ENCODE assay signal across 8 cellular contexts in genomic region chr4:188738290-188738689, GRCh38.
DNase-seq lines count a peak whose midpoint lies in the region; ATAC-seq, FAIRE-seq and TF ChIP-seq lines count a peak whose summit lies in the region.
"Not testable (repeated sequence)": the region's sequence is repeated elsewhere in the genome, so short reads cannot be mapped to it uniquely, and the experiment has no call there.

No MANE protein-coding gene starts in this region.

- H4K20me1 ChIP-seq in fibroblast of lung (ENCODE audit: control insufficient read depth, extremely low read depth, insufficient read depth, low read length); keratinocyte (ENCODE audit: control insufficient read depth, extremely low read depth, insufficient read depth, low read length): not testable (repeated sequence)

- H3K9ac ChIP-seq in SK-N-MC (ENCODE audit: insufficient read length) = not testable (repeated sequence)
- H3K9ac ChIP-seq in adipocyte (ENCODE audit: low read length) (peak overlapping the region; percentile 67), fibroblast of lung (ENCODE audit: insufficient read depth, low read length) (peak overlapping the region; percentile 37), keratinocyte (ENCODE audit: control insufficient read depth, extremely low read depth, insufficient read depth, low read length) (peak overlapping the region; percentile 47)

- FAIRE-seq in keratinocyte (lab: Jason Lieb, UNC) = not testable (repeated sequence)

- H3K4me3 ChIP-seq in ACC112 (ENCODE audit: low read depth, low read length) (peak overlapping the region; percentile 57), LNCaP clone FGC (ENCODE audit: low read depth, low read length) (peak overlapping the region; percentile 44), SK-N-MC (peak overlapping the region; percentile 62), adipocyte (ENCODE audit: low read length) (peak overlapping the region; percentile 72), fibroblast of lung (replicated peaks in 1 of 4; ENCODE audit: control extremely low read depth in 1 of 4, insufficient read depth in 1 of 4, low read depth in 3 of 4, low read length in 4 of 4) (peak overlapping the region in 2 of 4 experiments; percentile 52 to 55), keratinocyte (ENCODE audit: control insufficient read depth in 2 of 3, extremely low read depth in 1 of 3, insufficient read depth in 2 of 3, low read depth in 1 of 3, low read length in 3 of 3) (peak overlapping the region in 1 of 3 experiments; percentile 25)

- not testable (repeated sequence) for H3K27ac ChIP-seq in ACC112 (ENCODE audit: low read depth, low read length); SK-N-MC; fibroblast of lung (ENCODE audit: insufficient read depth, low read length); keratinocyte (ENCODE audit: control insufficient read depth, insufficient read depth, low read length)

- not testable (repeated sequence) for H3K9me3 ChIP-seq in SK-N-MC (ENCODE audit: low read depth, low read length); adipocyte (ENCODE audit: control insufficient read depth, low read length); fibroblast of lung (ENCODE audit: control insufficient read depth, insufficient read depth, low read depth, low read length); keratinocyte (ENCODE audit: control insufficient read depth, low read depth, low read length)

- H3K79me2 ChIP-seq in ACC112 (ENCODE audit: control insufficient read depth, insufficient read depth, low read length, unreplicated experiment); fibroblast of lung (ENCODE audit: control insufficient read depth, insufficient read depth, low read length); keratinocyte (ENCODE audit: control insufficient read depth, insufficient read depth, low read length): not testable (repeated sequence)

- not testable (repeated sequence) for DNase-seq in LNCaP clone FGC (ENCODE audit: low read depth); SK-N-MC (ENCODE audit: low read depth, low spot score); adipocyte (ENCODE audit: low read depth); keratinocyte (ENCODE audit: low read depth, low spot score)
- DNase-seq in fibroblast of lung (ENCODE audit: low read depth in 2 of 2) (peak; percentile 2), posterior vena cava (ENCODE audit: low spot score) (peak; percentile 73)

- ATAC-seq in GM21786 (IDR thresholded peaks at IDR 0.05; ENCODE audit: unreplicated experiment) = peak; percentile 25

- dilution Hi-C loops in keratinocyte (cut with MboI; ENCODE audit: extremely low pct_ligation_motif_present, low sequenced_read_pairs) = not testable (repeated sequence)

- not testable (repeated sequence) for H3K4me2 ChIP-seq in fibroblast of lung (ENCODE audit: extremely low read depth, insufficient read depth, low read length); keratinocyte (ENCODE audit: control insufficient read depth, extremely low read depth, insufficient read depth, low read depth, low read length)

- not testable (repeated sequence) for H2AFZ ChIP-seq in ACC112 (ENCODE audit: low read length, unreplicated experiment); fibroblast of lung (ENCODE audit: low read length); keratinocyte (ENCODE audit: control insufficient read depth, low read length)

- H3K9me1 ChIP-seq in keratinocyte (ENCODE audit: control insufficient read depth, extremely low read depth, insufficient read depth, low read length) = not testable (repeated sequence)

- H3K36me3 ChIP-seq in ACC112 (ENCODE audit: insufficient read depth, low read length); SK-N-MC (ENCODE audit: insufficient read depth, low read length); adipocyte (ENCODE audit: control insufficient read depth, insufficient read depth, low read length, severe bottlenecking); fibroblast of lung (ENCODE audit: control insufficient read depth, insufficient read depth, low read length); keratinocyte (ENCODE audit: control insufficient read depth in 2 of 2, extremely low read depth in 1 of 2, insufficient read depth in 2 of 2, low read length in 2 of 2): not testable (repeated sequence)

- intact Hi-C loops in posterior vena cava (cut with DNase I) = not testable (repeated sequence)

- H3K27me3 ChIP-seq in ACC112 (ENCODE audit: insufficient read depth, low read length); adipocyte (replicated peaks; ENCODE audit: control insufficient read depth, insufficient read depth, low read length); fibroblast of lung (ENCODE audit: control insufficient read depth, insufficient read depth, low read length); keratinocyte (ENCODE audit: control insufficient read depth, extremely low read depth, insufficient read depth, low read length): not testable (repeated sequence)

- 0 out of 2 replicates have a peak, but pooled peaks have one; percentile 3 for TF ChIP-seq CTCF in LNCaP clone FGC (IDR thresholded peaks at IDR 0.05; ENCODE audit: control insufficient read depth, extremely low read depth, insufficient read depth)
- not testable (repeated sequence) for TF ChIP-seq CTCF in fibroblast of lung (conservative IDR thresholded peaks at IDR 0.05 in 1 of 2, IDR thresholded peaks at IDR 0.05 in 1 of 2; ENCODE audit: low read depth in 1 of 2, low read length in 2 of 2); keratinocyte (optimal IDR thresholded peaks at IDR 0.05 in 1 of 3, IDR thresholded peaks at IDR 0.05 in 1 of 3, conservative IDR thresholded peaks at IDR 0.05 in 1 of 3; ENCODE audit: extremely low read depth in 1 of 3, insufficient read depth in 2 of 3, low read length in 3 of 3)

- H3K4me1 ChIP-seq in ACC112 (ENCODE audit: control insufficient read depth, insufficient read depth, low read length, unreplicated experiment); adipocyte (ENCODE audit: control insufficient read depth, insufficient read depth, low read length); fibroblast of lung (ENCODE audit: control insufficient read depth, extremely low read depth, insufficient read depth, low read length); keratinocyte (ENCODE audit: control insufficient read depth, extremely low read depth, insufficient read depth, low read length): not testable (repeated sequence)
